Comparison of ENCODE assay signal across 1 cellular context in genomic region chr21:44874240-44874496, GRCh38.
TF ChIP-seq lines count a peak whose summit lies in the region.

No MANE protein-coding gene starts in this region.

TF ChIP-seq in K562, 482 proteins besides CTCF, POLR2A, EP300 and RAD21 (continued from another document and continues in another):
- peak; percentile 98 for TF ChIP-seq MGA (IDR thresholded peaks at IDR 0.05)
- peak; percentile 20 for TF ChIP-seq ETS2 (tag; IDR thresholded peaks at IDR 0.05; ENCODE audit: borderline replicate concordance, poor library complexity, severe bottlenecking)
- peak in 1 of 2 experiments; percentile 35; a peak in 1 of 4 replicates for TF ChIP-seq TEAD1 (CRISPR knock-in tag; IDR thresholded peaks at IDR 0.05)
- TF ChIP-seq ZFPM2 (CRISPR knock-in tag; IDR thresholded peaks at IDR 0.05) = peak; percentile 50; the same call in 1 of the 2 replicates
- TF ChIP-seq STAT5A (IDR thresholded peaks at IDR 0.05; ENCODE audit: borderline replicate concordance, low read length) = no peak
- no peak for TF ChIP-seq NR4A1 (CRISPR knock-in tag; IDR thresholded peaks at IDR 0.05)
- peak; percentile 56; the same call in 1 of the 2 replicates for TF ChIP-seq NR4A1 (tag; IDR thresholded peaks at IDR 0.05)
- TF ChIP-seq CHD7 (IDR thresholded peaks at IDR 0.05; ENCODE audit: low read depth, low read length) = no peak
- peak in 1 of 2 experiments; percentile 73; a peak in 1 of 4 replicates for TF ChIP-seq FOXA3 (CRISPR knock-in tag; conservative IDR thresholded peaks at IDR 0.05 in 1 of 2, IDR thresholded peaks at IDR 0.05 in 1 of 2)
- no peak for TF ChIP-seq ATF3 (IDR thresholded peaks at IDR 0.05)
- peak; percentile 61; the same call in 1 of the 2 replicates for TF ChIP-seq ATF3 (CRISPR knock-in tag; conservative IDR thresholded peaks at IDR 0.05)
- peak in 1 of 2 experiments; percentile 80; a peak in 1 of 4 replicates for TF ChIP-seq MLX (CRISPR knock-in tag; conservative IDR thresholded peaks at IDR 0.05)
- peak; percentile 45; the same call in 1 of the 2 replicates for TF ChIP-seq NFRKB (IDR thresholded peaks at IDR 0.05; ENCODE audit: low read depth)
- no peak for TF ChIP-seq YBX1 (IDR thresholded peaks at IDR 0.05)
- no peak for TF ChIP-seq JUN (IDR thresholded peaks at IDR 0.05; ENCODE audit: borderline replicate concordance, low read depth, low read length)
- 0 out of 2 replicates have a peak, but pooled peaks have one; percentile 38 for TF ChIP-seq JUN (CRISPR knock-in tag; IDR thresholded peaks at IDR 0.05; ENCODE audit: borderline replicate concordance)
- TF ChIP-seq FUS (optimal IDR thresholded peaks at IDR 0.05; ENCODE audit: low read depth, low read length) = no peak
- TF ChIP-seq ZBTB5 (IDR thresholded peaks at IDR 0.05) = no peak
- TF ChIP-seq UBTF (IDR thresholded peaks at IDR 0.05; ENCODE audit: borderline replicate concordance in 1 of 2, low read depth in 2 of 2, low read length in 2 of 2) = peak in 1 of 2 experiments; percentile 16; a peak in 2 of 4 replicates
- peak; percentile 27 for TF ChIP-seq NUFIP1 (IDR thresholded peaks at IDR 0.05; ENCODE audit: partially characterized antibody)
